1 cellular context compared by ENCODE assay signal in genomic region chr9:970310-971002, GRCh38.
TF ChIP-seq lines count a peak whose summit lies in the region.

No MANE protein-coding gene starts in this region.

TF ChIP-seq in HepG2, 621 proteins besides CTCF, POLR2A, EP300 and RAD21:
- TF ChIP-seq, protein P1, sequence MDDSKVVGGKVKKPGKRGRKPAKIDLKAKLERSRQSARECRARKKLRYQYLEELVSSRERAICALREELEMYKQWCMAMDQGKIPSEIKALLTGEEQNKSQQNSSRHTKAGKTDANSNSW (CRISPR knock-in tag; IDR thresholded peaks at IDR 0.05; ENCODE audit: borderline replicate concordance) = no peak
- TF ChIP-seq ZNF629 (CRISPR knock-in tag; conservative IDR thresholded peaks at IDR 0.05) (no peak), NR3C1 (CRISPR knock-in tag; IDR thresholded peaks at IDR 0.05) (no peak), ZMAT3 (CRISPR knock-in tag; conservative IDR thresholded peaks at IDR 0.05) (no peak), ZNF564 (CRISPR knock-in tag; IDR thresholded peaks at IDR 0.05) (no peak), LCORL (IDR thresholded peaks at IDR 0.05) (no peak), LCORL (CRISPR knock-in tag; IDR thresholded peaks at IDR 0.05) (no peak), CBX2 (IDR thresholded peaks at IDR 0.05; ENCODE audit: low read depth, low read length) (no peak), CBX2 (CRISPR knock-in tag; IDR thresholded peaks at IDR 0.05; ENCODE audit: low read depth) (no peak), ZBTB43 (CRISPR knock-in tag; conservative IDR thresholded peaks at IDR 0.05) (no peak), SIX1 (CRISPR knock-in tag; IDR thresholded peaks at IDR 0.05; ENCODE audit: borderline replicate concordance) (no peak), HOXA7 (CRISPR knock-in tag; IDR thresholded peaks at IDR 0.05) (no peak), PRDM10 (CRISPR knock-in tag; IDR thresholded peaks at IDR 0.05; ENCODE audit: low read depth) (no peak), ZNF616 (CRISPR knock-in tag; IDR thresholded peaks at IDR 0.05; ENCODE audit: low read depth) (no peak), RXRB (CRISPR knock-in tag; IDR thresholded peaks at IDR 0.05; ENCODE audit: borderline replicate concordance) (no peak), ZNF263 (CRISPR knock-in tag; IDR thresholded peaks at IDR 0.05) (no peak), ZNF790 (CRISPR knock-in tag; IDR thresholded peaks at IDR 0.05; ENCODE audit: borderline replicate concordance) (no peak), ZNF775 (CRISPR knock-in tag; IDR thresholded peaks at IDR 0.05; ENCODE audit: borderline replicate concordance) (no peak), GMEB1 (CRISPR knock-in tag; IDR thresholded peaks at IDR 0.05; ENCODE audit: borderline replicate concordance) (no peak), ZNF800 (CRISPR knock-in tag; IDR thresholded peaks at IDR 0.05) (no peak), ZNF558 (CRISPR knock-in tag; IDR thresholded peaks at IDR 0.05; ENCODE audit: borderline replicate concordance) (no peak)
- TF ChIP-seq, protein P2, sequence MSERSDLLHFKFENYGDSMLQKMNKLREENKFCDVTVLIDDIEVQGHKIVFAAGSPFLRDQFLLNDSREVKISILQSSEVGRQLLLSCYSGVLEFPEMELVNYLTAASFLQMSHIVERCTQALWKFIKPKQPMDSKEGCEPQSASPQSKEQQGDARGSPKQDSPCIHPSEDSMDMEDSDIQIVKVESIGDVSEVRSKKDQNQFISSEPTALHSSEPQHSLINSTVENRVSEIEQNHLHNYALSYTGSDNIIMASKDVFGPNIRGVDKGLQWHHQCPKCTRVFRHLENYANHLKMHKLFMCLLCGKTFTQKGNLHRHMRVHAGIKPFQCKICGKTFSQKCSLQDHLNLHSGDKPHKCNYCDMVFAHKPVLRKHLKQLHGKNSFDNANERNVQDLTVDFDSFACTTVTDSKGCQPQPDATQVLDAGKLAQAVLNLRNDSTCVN (CRISPR knock-in tag; IDR thresholded peaks at IDR 0.05; ENCODE audit: borderline replicate concordance) = no peak
